Comparison of ENCODE assay signal across 35 cellular contexts in genomic region chr11:115238086-115238485, GRCh38.
"Had no signal": no experiment of that assay in that cellular context is flagged by ENCODE, and none has a peak within 500 bp of the region (broad histone marks: within the 10 kb centered on the region; RNA-seq: fewer than 3 reads in every experiment).

No MANE protein-coding gene starts in this region.

- H3K27ac ChIP-seq: SJSA1, WERI-Rb-1 had no signal

- H3K4me2 ChIP-seq: SK-N-SH had no signal

- DNase-seq: activated CD4-positive, alpha-beta memory T cell treated with anti-CD3 and anti-CD28 coated beads, Interleukin-2, amount 10 ng/mL, durations not matched to agents 7 days and 5 days; activated CD4-positive, alpha-beta T cell treated with anti-CD3 and anti-CD28 coated beads for 1 hour; activated CD4-positive, alpha-beta T cell treated with anti-CD3 and anti-CD28 coated beads for 48 hours; activated CD4-positive, CD25-positive, alpha-beta regulatory T cell; activated CD8-positive, alpha-beta memory T cell treated with anti-CD3 and anti-CD28 coated beads for 24 hours; activated CD8-positive, alpha-beta memory T cell treated with anti-CD3 and anti-CD28 coated beads, Interleukin-2, amount 10 ng/mL, durations not matched to agents 7 days and 5 days; activated CD8-positive, alpha-beta memory T cell treated with anti-CD3 and anti-CD28 coated beads, Interleukin-2, amount 50 U/mL, for 48 hours; activated effector memory CD4-positive, alpha-beta T cell treated with Interleukin-2 at 50 U/mL for 16 hours; activated naive CD4-positive, alpha-beta T cell treated with anti-CD3 and anti-CD28 coated beads, Interleukin-2, amount 10 ng/mL, durations not matched to agents 7 days and 5 days; activated naive CD8-positive, alpha-beta T cell treated with anti-CD3 and anti-CD28 coated beads, Interleukin-2, amount 50 U/mL, for 24 hours; activated T-cell treated with anti-CD3 and anti-CD28 coated beads, Interleukin-2, amount 50 U/mL, for 48 hours; anterior cingulate cortex; IMR-90; Karpas-422; KBM-7; MM.1S; NCI-H1092 treated with DMSO at 0.1 percent for 48 hours; NCI-H146; NCI-H187; NCI-H2029 treated with DMSO at 0.1 percent for 48 hours; NCI-H2107; NCI-H2171; NCI-H345; NCI-H510A; NCI-H526; NCI-H748 treated with DMSO at 0.1 percent for 48 hours; RPMI8226; SHP77 treated with DMSO at 0.1 percent for 48 hours; SK-N-SH; T-helper 1 cell; T-helper 2 cell; T-helper 9 cell; WERI-Rb-1 had no signal

- ATAC-seq: activated CD8-positive, alpha-beta memory T cell treated with anti-CD3 and anti-CD28 coated beads, Interleukin-2, amount 10 ng/mL, durations not matched to agents 7 days and 5 days; activated naive CD8-positive, alpha-beta T cell treated with anti-CD3 and anti-CD28 coated beads, Interleukin-2, amount 50 U/mL, for 24 hours; Panc1 had no signal

- H3K9ac ChIP-seq: SK-N-SH had no signal

- H3K4me1 ChIP-seq: SJSA1 had no signal

- H3K27me3 ChIP-seq: SJSA1 had no signal

- H3K9me3 ChIP-seq: SJSA1, SK-N-SH had no signal

- H3K4me3 ChIP-seq: SJSA1 had no signal

- H3K36me3 ChIP-seq: SJSA1, WERI-Rb-1 had no signal
